In the genomic region with DNA sequence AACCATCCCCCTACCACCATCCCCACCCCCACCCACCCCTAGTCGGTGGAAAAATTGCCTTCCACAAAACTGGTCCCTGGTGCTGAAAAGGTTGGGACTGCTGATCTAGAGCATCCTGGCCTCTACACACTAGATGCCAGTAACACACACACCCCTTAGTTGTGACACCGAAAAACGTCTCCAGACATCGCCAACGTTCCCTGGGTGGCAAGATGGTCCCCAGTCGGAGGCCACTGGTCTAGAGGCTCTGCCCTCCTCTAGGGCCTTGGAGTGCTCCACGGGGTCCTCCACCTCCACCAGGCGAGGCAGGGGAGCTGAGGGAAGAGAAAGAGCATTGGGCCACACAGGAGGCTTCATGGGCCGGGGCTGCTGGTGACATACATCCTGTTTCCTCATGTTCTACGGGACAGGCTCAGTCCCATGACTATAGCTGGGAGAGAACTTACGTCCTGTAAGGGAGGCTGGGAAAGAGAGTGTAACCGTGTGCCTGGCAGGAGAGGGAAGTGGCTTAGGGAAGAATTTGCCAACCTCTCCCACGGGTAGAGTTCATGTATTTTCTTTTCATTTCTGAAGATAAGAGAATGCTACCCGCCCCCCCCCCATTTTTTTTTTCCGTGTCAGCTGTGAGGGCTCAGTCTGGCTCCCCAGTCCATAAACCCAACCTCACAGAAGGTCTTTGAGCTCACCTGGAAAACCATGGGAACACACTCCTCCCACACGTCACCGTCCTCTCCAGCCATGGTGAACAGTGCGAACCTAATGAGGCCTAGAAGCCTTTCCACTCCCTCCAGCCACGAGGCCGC, we compare ENCODE assay signal across 39 cellular contexts.
"Had no signal": no experiment of that assay in that cellular context is flagged by ENCODE, and none has a peak within 500 bp of the region (broad histone marks: within the 10 kb centered on the region; RNA-seq: fewer than 3 reads in every experiment).

No MANE protein-coding gene starts in this region.

- H3K9me3 Mint-ChIP-seq: activated B cell treated with CpG ODN at 0.5 μM for 24 hours; activated CD4-positive, alpha-beta memory T cell treated with anti-CD3 and anti-CD28 coated beads for 36 hours; activated naive CD8-positive, alpha-beta T cell treated with anti-CD3 and anti-CD28 coated beads for 36 hours; activated T-cell treated with anti-CD3 and anti-CD28 coated beads, Interleukin-2, amount 50 U/mL, for 72 hours; activated T-helper 17 cell treated with anti-CD3 and anti-CD28 coated beads, Interleukin-2, amount 50 U/mL, for 72 hours had no signal

- H3K4me3 ChIP-seq: cardiac muscle cell, Peyer's patch, SJSA1 had no signal

- ATAC-seq: activated T-cell treated with anti-CD3 and anti-CD28 coated beads, Interleukin-2, amount 50 U/mL, for 72 hours; activated T-helper 17 cell treated with anti-CD3 and anti-CD28 coated beads, Interleukin-2, amount 50 U/mL, for 72 hours; PC-3 had no signal

- H3K27me3 Mint-ChIP-seq: activated B cell treated with CpG ODN at 0.5 μM for 24 hours; activated CD4-positive, alpha-beta memory T cell treated with anti-CD3 and anti-CD28 coated beads for 36 hours; activated T-helper 17 cell treated with anti-CD3 and anti-CD28 coated beads, Interleukin-2, amount 50 U/mL, for 72 hours had no signal

- H3K4me1 ChIP-seq: Peyer's patch, SJSA1 had no signal

- H3K27ac Mint-ChIP-seq: activated B cell treated with CpG ODN at 0.5 μM for 24 hours; activated CD4-positive, alpha-beta memory T cell treated with anti-CD3 and anti-CD28 coated beads for 36 hours; activated naive CD8-positive, alpha-beta T cell treated with anti-CD3 and anti-CD28 coated beads for 36 hours; activated T-cell treated with anti-CD3 and anti-CD28 coated beads, Interleukin-2, amount 50 U/mL, for 72 hours; activated T-helper 17 cell treated with anti-CD3 and anti-CD28 coated beads, Interleukin-2, amount 50 U/mL, for 72 hours had no signal

- H3K4me1 Mint-ChIP-seq: activated B cell treated with CpG ODN at 0.5 μM for 24 hours; activated naive CD8-positive, alpha-beta T cell treated with anti-CD3 and anti-CD28 coated beads for 36 hours; activated T-helper 17 cell treated with anti-CD3 and anti-CD28 coated beads, Interleukin-2, amount 50 U/mL, for 72 hours had no signal

- H3K27ac ChIP-seq: KMS-11, Peyer's patch, SJSA1, VCaP had no signal

- H3K4me3 Mint-ChIP-seq: activated B cell treated with CpG ODN at 0.5 μM for 24 hours; activated CD4-positive, alpha-beta memory T cell treated with anti-CD3 and anti-CD28 coated beads for 36 hours; activated naive CD8-positive, alpha-beta T cell treated with anti-CD3 and anti-CD28 coated beads for 36 hours; activated T-cell treated with anti-CD3 and anti-CD28 coated beads, Interleukin-2, amount 50 U/mL, for 72 hours; activated T-helper 17 cell treated with anti-CD3 and anti-CD28 coated beads, Interleukin-2, amount 50 U/mL, for 72 hours had no signal

- H3K9me3 ChIP-seq: Peyer's patch, SJSA1 had no signal

- H3K36me3 ChIP-seq: cardiac muscle cell, Peyer's patch, SJSA1 had no signal

- H3K27me3 ChIP-seq: cardiac muscle cell, Peyer's patch, SJSA1 had no signal

- H3K4me2 ChIP-seq: KMS-11 had no signal

- H3K36me3 Mint-ChIP-seq: activated CD4-positive, alpha-beta memory T cell treated with anti-CD3 and anti-CD28 coated beads for 36 hours; activated naive CD8-positive, alpha-beta T cell treated with anti-CD3 and anti-CD28 coated beads for 36 hours had no signal

- H3K9ac ChIP-seq: KMS-11 had no signal

- DNase-seq: activated B cell treated with CpG ODN at 0.5 μM for 24 hours; activated CD4-positive, alpha-beta memory T cell treated with anti-CD3 and anti-CD28 coated beads for 36 hours; activated CD4-positive, alpha-beta T cell treated with anti-CD3 and anti-CD28 coated beads for 4 hours; activated CD4-positive, alpha-beta T cell treated with anti-CD3 and anti-CD28 coated beads, Interleukin-2, amount 50 U/mL, for 1 hour; activated CD4-positive, CD25-positive, alpha-beta regulatory T cell treated with anti-CD3 and anti-CD28 coated beads, Interleukin-2, amount 50 U/mL, for 72 hours; activated effector memory CD4-positive, alpha-beta T cell treated with anti-CD3 and anti-CD28 coated beads, Interleukin-2, amount 50 U/mL, for 16 hours; activated naive CD4-positive, alpha-beta T cell; activated naive CD4-positive, alpha-beta T cell treated with anti-CD3 and anti-CD28 coated beads, Interleukin-2, amount 50 U/mL, for 16 hours; activated naive CD8-positive, alpha-beta T cell treated with anti-CD3 and anti-CD28 coated beads for 36 hours; activated T-cell treated with anti-CD3 and anti-CD28 coated beads, Interleukin-2, amount 50 U/mL, for 1 hour; activated T-cell treated with anti-CD3 and anti-CD28 coated beads, Interleukin-2, amount 50 U/mL, for 72 hours; amniotic stem cell; aorta; MM.1S; MV-4-11; NCI-H1092; NCI-H1417; NCI-H146; NCI-H187; NCI-H2029 treated with DMSO at 0.1 percent for 48 hours; NCI-H2107; NCI-H2171; NCI-H510A; NCI-H526; NCI-H748 treated with DMSO at 0.1 percent for 48 hours; NK-92 treated with Interleukin-12 subunit alpha and Interleukin-12 subunit beta, amount 100 ng/mL, for 24 hours; PC-3; Peyer's patch; RPMI8226; SHP77 treated with DMSO at 0.1 percent for 48 hours; SW 1271; T-helper 1 cell; T-helper 2 cell; T-helper 9 cell had no signal
